14 cellular contexts compared by ENCODE assay signal in the genomic region with DNA sequence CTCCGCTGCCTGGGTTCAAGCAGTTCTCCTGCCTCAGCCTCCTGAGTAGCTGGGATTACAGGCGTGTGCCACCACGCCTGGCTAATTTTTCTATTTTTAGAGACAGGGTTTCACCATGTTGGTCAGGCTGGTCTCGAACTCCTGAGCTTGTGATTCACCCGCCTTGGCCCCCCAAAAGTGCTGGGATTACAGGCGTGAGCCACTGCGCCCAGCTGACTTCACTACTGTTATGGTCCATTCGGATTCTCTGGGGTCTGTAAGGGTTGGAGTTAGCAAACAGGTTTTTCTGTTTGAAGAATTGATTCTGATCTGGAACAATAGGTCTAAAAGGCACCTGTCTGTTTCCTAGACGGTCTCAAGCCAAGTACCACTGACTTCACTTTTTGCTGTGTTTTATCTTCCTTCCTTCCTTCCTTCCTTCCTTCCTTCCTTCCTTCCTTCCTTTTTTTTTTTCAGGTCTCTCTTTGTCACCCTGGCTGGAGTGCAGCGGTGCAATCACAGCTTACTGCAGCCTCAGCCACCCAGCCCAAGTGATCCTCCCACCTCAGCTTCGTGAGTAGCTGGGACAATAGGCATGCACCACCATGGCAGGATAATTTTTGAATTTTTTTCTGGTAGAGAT.
"Had no signal": no experiment of that assay in that cellular context is flagged by ENCODE, and none has a peak within 500 bp of the region (broad histone marks: within the 10 kb centered on the region; RNA-seq: fewer than 3 reads in every experiment).

No MANE protein-coding gene starts in this region.

- H3K4me3 Mint-ChIP-seq: activated CD4-positive, alpha-beta T cell treated with anti-CD3 and anti-CD28 coated beads, Interleukin-2, amount 10 ng/mL, durations not matched to agents 24 days and 14 days; activated naive CD8-positive, alpha-beta T cell treated with anti-CD3 and anti-CD28 coated beads for 36 hours; dendritic cell treated with granulocyte-macrophage colony-stimulating factor and Interleukin-4, amounts not matched to agents 40 ng/mL and 50 ng/mL, for 4 days had no signal

- DNase-seq: activated CD4-positive, alpha-beta T cell treated with anti-CD3 and anti-CD28 coated beads, Interleukin-2, amount 10 ng/mL, durations not matched to agents 24 days and 14 days; activated effector memory CD4-positive, alpha-beta T cell treated with anti-CD3 and anti-CD28 coated beads, Interleukin-2, amount 50 U/mL, for 16 hours; activated naive CD8-positive, alpha-beta T cell treated with anti-CD3 and anti-CD28 coated beads for 36 hours; activated T-cell treated with anti-CD3 and anti-CD28 coated beads, Interleukin-2, amount 50 U/mL, for 1 hour; brain microvascular endothelial cell; cerebellar nuclear complex; posterior cingulate gyrus; right cardiac atrium; small intestine; transverse colon; WERI-Rb-1 had no signal

- H3K27ac Mint-ChIP-seq: activated CD4-positive, alpha-beta T cell treated with anti-CD3 and anti-CD28 coated beads, Interleukin-2, amount 10 ng/mL, durations not matched to agents 24 days and 14 days; activated naive CD8-positive, alpha-beta T cell treated with anti-CD3 and anti-CD28 coated beads for 36 hours; dendritic cell treated with granulocyte-macrophage colony-stimulating factor and Interleukin-4, amounts not matched to agents 40 ng/mL and 50 ng/mL, for 4 days had no signal

- H3K27me3 Mint-ChIP-seq: activated CD4-positive, alpha-beta T cell treated with anti-CD3 and anti-CD28 coated beads, Interleukin-2, amount 10 ng/mL, durations not matched to agents 24 days and 14 days; activated naive CD8-positive, alpha-beta T cell treated with anti-CD3 and anti-CD28 coated beads for 36 hours; dendritic cell treated with granulocyte-macrophage colony-stimulating factor and Interleukin-4, amounts not matched to agents 40 ng/mL and 50 ng/mL, for 4 days had no signal

- H3K9me3 ChIP-seq: neutrophil, transverse colon had no signal

- ATAC-seq: esophagus mucosa, right cardiac atrium had no signal

- H3K4me3 ChIP-seq: transverse colon had no signal

- H3K27ac ChIP-seq: neutrophil, transverse colon, WERI-Rb-1 had no signal

- H3K36me3 ChIP-seq: brain microvascular endothelial cell, neutrophil, transverse colon, WERI-Rb-1 had no signal
